Comparison of ENCODE assay signal across 14 cellular contexts in the genomic region with DNA sequence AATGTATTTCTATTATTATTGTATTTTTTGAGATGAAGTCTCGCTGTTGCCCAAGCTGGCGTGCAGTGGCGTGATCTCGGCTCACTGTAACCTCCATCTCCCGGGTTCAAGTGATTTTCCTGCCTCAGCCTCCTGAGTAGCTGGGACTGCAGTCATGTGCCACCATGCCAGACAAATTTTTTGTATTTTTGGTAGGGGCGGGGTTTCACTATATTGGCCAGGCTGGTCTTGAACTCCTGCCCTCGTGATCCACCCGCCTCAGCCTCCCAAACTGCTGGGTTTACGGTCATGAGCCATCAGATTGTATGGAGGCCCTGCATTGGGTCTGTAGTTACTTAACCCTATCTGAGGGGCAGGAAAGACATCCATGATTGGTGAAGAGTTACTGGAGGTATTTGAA. TPM values are rescaled to one million over a fixed set of nuclear protein-coding genes. Genes with fewer than 3 reads are reported as not detected.
"Had no signal": no experiment of that assay in that cellular context is flagged by ENCODE, and none has a peak within 500 bp of the region (broad histone marks: within the 10 kb centered on the region; RNA-seq: fewer than 3 reads in every experiment).

No MANE protein-coding gene starts in this region.

RNA-seq across cellular contexts. Expression of gene TPTE, which starts 23.0 kb away (rescaled TPM):
- total RNA-seq: activated B cell treated with CpG ODN at 0.5 μM for 24 hours; activated CD4-positive, alpha-beta memory T cell treated with anti-CD3 and anti-CD28 coated beads for 36 hours; activated CD4-positive, alpha-beta memory T cell treated with anti-CD3 and anti-CD28 coated beads, Interleukin-2, amount 10 ng/mL, durations not matched to agents 7 days and 5 days; activated CD4-positive, alpha-beta T cell treated with anti-CD3 and anti-CD28 coated beads for 36 hours; activated CD4-positive, alpha-beta T cell treated with anti-CD3 and anti-CD28 coated beads, Interleukin-2, amount 10 ng/mL, durations not matched to agents 24 days and 14 days; activated CD4-positive, alpha-beta T cell treated with anti-CD3 and anti-CD28 coated beads, Interleukin-2, amount 10 ng/mL, durations not matched to agents 7 days and 5 days; activated CD8-positive, alpha-beta memory T cell treated with anti-CD3 and anti-CD28 coated beads for 36 hours; activated CD8-positive, alpha-beta memory T cell treated with anti-CD3 and anti-CD28 coated beads, Interleukin-2, amount 10 ng/mL, durations not matched to agents 7 days and 5 days; activated CD8-positive, alpha-beta T cell treated with anti-CD3 and anti-CD28 coated beads for 36 hours; activated CD8-positive, alpha-beta T cell treated with anti-CD3 and anti-CD28 coated beads, Interleukin-2, amount 10 ng/mL, durations not matched to agents 7 days and 5 days; T-helper 1 cell treated with Interleukin-12 subunit alpha and Interleukin-12 subunit beta and Interleukin-4 antibody, amounts not matched to agents 30 ng/mL and 1 ng/mL, for 36 hours; T-helper 17 cell; T-helper 2 cell treated with Interferon-gamma antibody and Interleukin-4, amounts not matched to agents 100 ng/mL and 5 ng/mL, for 36 hours; WTC11 had no signal
